In the genomic region with DNA sequence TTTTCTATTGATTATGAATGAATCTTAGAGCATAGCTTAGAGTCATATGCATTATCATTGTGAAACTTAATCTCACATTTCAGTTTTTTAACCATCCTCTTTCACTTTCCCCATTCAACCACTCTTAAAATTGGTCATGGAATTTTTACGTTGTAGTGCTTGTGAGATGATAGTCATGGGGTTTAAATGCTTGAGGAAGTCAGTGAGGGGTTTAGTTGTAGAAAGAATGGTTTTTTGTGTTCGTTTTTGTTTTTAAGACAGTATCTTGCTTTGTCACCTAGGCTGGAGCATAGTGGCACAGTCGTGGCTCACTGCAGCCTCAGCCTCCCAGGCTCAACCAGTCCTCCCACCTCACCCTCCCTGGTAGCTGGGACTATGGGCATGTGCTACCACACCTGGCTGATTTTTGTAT, we compare ENCODE assay signal across 1 cellular context.
A peak's percentile ranks its signal among the peaks of the same experiment; 100 is the strongest.
TF ChIP-seq lines count a peak whose summit lies in the region.

No MANE protein-coding gene starts in this region.

TF ChIP-seq in GM12878, 131 proteins besides CTCF, POLR2A, EP300 and RAD21 (continued from another document):
- TF ChIP-seq, protein P1, sequence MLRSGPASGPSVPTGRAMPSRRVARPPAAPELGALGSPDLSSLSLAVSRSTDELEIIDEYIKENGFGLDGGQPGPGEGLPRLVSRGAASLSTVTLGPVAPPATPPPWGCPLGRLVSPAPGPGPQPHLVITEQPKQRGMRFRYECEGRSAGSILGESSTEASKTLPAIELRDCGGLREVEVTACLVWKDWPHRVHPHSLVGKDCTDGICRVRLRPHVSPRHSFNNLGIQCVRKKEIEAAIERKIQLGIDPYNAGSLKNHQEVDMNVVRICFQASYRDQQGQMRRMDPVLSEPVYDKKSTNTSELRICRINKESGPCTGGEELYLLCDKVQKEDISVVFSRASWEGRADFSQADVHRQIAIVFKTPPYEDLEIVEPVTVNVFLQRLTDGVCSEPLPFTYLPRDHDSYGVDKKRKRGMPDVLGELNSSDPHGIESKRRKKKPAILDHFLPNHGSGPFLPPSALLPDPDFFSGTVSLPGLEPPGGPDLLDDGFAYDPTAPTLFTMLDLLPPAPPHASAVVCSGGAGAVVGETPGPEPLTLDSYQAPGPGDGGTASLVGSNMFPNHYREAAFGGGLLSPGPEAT (IDR thresholded peaks at IDR 0.05; ENCODE audit: low read depth) = peak; percentile 79
- TF ChIP-seq, protein P2, sequence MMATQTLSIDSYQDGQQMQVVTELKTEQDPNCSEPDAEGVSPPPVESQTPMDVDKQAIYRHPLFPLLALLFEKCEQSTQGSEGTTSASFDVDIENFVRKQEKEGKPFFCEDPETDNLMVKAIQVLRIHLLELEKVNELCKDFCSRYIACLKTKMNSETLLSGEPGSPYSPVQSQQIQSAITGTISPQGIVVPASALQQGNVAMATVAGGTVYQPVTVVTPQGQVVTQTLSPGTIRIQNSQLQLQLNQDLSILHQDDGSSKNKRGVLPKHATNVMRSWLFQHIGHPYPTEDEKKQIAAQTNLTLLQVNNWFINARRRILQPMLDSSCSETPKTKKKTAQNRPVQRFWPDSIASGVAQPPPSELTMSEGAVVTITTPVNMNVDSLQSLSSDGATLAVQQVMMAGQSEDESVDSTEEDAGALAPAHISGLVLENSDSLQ (IDR thresholded peaks at IDR 0.05) = no peak
- TF ChIP-seq MEF2A (IDR thresholded peaks at IDR 0.05; ENCODE audit: insufficient read depth, low read depth, low read length) (no peak), BHLHE40 (IDR thresholded peaks at IDR 0.05; ENCODE audit: borderline replicate concordance in 1 of 2, low read depth in 2 of 2, low read length in 1 of 2) (peak in 1 of 2 experiments; percentile 39; a peak in 1 of 4 replicates), JUNB (IDR thresholded peaks at IDR 0.05) (peak; percentile 79), NFIC (IDR thresholded peaks at IDR 0.05; ENCODE audit: low read depth, low read length) (peak; percentile 72; the same call in 1 of the 2 replicates), RUNX3 (IDR thresholded peaks at IDR 0.05; ENCODE audit: low read length) (peak; percentile 68), ATF7 (IDR thresholded peaks at IDR 0.05; ENCODE audit: low read depth) (peak; percentile 80), ASH2L (IDR thresholded peaks at IDR 0.05; ENCODE audit: borderline replicate concordance, low read depth) (no peak), ETV6 (conservative IDR thresholded peaks at IDR 0.05 in 1 of 2, IDR thresholded peaks at IDR 0.05 in 1 of 2; ENCODE audit: borderline replicate concordance in 1 of 2, low read depth in 1 of 2) (peak in 1 of 2 experiments; percentile 17; a peak in 1 of 4 replicates), NBN (IDR thresholded peaks at IDR 0.05) (peak; percentile 81), MEF2B (IDR thresholded peaks at IDR 0.05; ENCODE audit: partially characterized antibody, poor library complexity, severe bottlenecking) (no peak), HDGF (IDR thresholded peaks at IDR 0.05) (peak; percentile 76), JUND (IDR thresholded peaks at IDR 0.05; ENCODE audit: low read depth, low read length) (0 out of 2 replicates have a peak, but pooled peaks have one; percentile 18), PAX5 (IDR thresholded peaks at IDR 0.05; ENCODE audit: borderline replicate concordance, low read depth, low read length) (no peak), STAT3 (IDR thresholded peaks at IDR 0.05; ENCODE audit: low read depth, low read length) (no peak), HCFC1 (IDR thresholded peaks at IDR 0.05; ENCODE audit: low read length) (no peak), MXI1 (IDR thresholded peaks at IDR 0.05; ENCODE audit: low read depth, low read length) (peak; percentile 52; the same call in 1 of the 2 replicates), CBX5 (IDR thresholded peaks at IDR 0.05; ENCODE audit: low read depth) (no peak)
